15 cellular contexts compared by ENCODE assay signal in the genomic region with DNA sequence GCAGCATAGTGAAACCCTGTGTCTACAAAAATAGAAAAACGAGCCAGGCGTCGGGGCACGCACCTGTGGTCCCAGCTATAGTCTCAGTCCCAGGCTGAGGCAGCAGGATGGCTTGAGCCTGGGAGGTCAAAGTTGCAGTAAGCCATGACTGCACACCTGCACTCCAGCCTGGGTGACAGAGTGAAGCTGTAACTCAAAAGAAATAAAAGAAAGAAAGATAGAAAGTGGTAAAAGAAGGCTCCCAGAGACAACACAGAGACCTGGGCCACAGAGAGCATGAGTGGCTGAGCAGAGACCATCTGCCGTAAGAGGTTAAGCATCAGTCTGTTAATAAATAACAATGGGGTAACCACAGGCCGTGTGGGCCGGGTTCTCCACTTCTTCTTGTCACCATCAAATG. TPM values are rescaled to one million over a fixed set of nuclear protein-coding genes. Genes with fewer than 3 reads are reported as not detected.
A peak's percentile ranks its signal among the peaks of the same experiment; 100 is the strongest.
DNase-seq lines count a peak whose midpoint lies in the region; ATAC-seq and TF ChIP-seq lines count a peak whose summit lies in the region.
"Had no signal": no experiment of that assay in that cellular context is flagged by ENCODE, and none has a peak within 500 bp of the region (broad histone marks: within the 10 kb centered on the region; RNA-seq: fewer than 3 reads in every experiment).

No MANE protein-coding gene starts in this region.

- no peak for TF ChIP-seq CTCF in KMS-11 (conservative IDR thresholded peaks at IDR 0.05; ENCODE audit: low read depth, low read length)

- H3K4me1 ChIP-seq in KMS-11 (ENCODE audit: low read depth, poor library complexity, severe bottlenecking) = peaks cover 72% of the 10 kb centered on the region
- peaks cover 36% of the 10 kb centered on the region for H3K4me1 ChIP-seq in SJCRH30

- H2AFZ ChIP-seq in KMS-11 (ENCODE audit: low read depth) = no peak overlapping the region

- H3K27ac ChIP-seq in KMS-11 = peak overlapping the region; percentile 84
- no peak overlapping the region for H3K27ac ChIP-seq in SJCRH30
- H3K27ac ChIP-seq: thoracic aorta had no signal

- H3K27me3 ChIP-seq in KMS-11 (ENCODE audit: insufficient read depth, low read depth) = no peaks in the 10 kb centered on the region
- no peaks in the 10 kb centered on the region for H3K27me3 ChIP-seq in SJCRH30

- H3K4me3 ChIP-seq in KMS-11 (IDR thresholded peaks at IDR 0.05; ENCODE audit: insufficient read depth, low read depth, low read length) (no peak overlapping the region), SJCRH30 (no peak overlapping the region)
- H3K4me3 ChIP-seq: thoracic aorta had no signal

- DNase-seq in NCI-H1436 (lab: John Stamatoyannopoulos, UW) (no peak), HUDEP-2 (lab: John Stamatoyannopoulos, UW; ENCODE audit: unreplicated experiment in 76 of 76) (no peak), SJCRH30 (no peak)
- DNase-seq: activated CD8-positive, alpha-beta T cell treated with anti-CD3 and anti-CD28 coated beads for 36 hours; activated naive CD4-positive, alpha-beta T cell treated with anti-CD3 and anti-CD28 coated beads for 36 hours; CD4-positive, alpha-beta memory T cell; NCI-H226; right cardiac atrium had no signal

- no peaks in the 10 kb centered on the region for H3K79me2 ChIP-seq in KMS-11 (ENCODE audit: insufficient read depth, low read depth)

- peak; percentile 64 for ATAC-seq in GM19372 (IDR thresholded peaks at IDR 0.05; ENCODE audit: low read depth, unreplicated experiment)
- peak; percentile 74 for ATAC-seq in HG02798 (IDR thresholded peaks at IDR 0.05; ENCODE audit: poor library complexity, unreplicated experiment)
- no peak for ATAC-seq in HG03439 (IDR thresholded peaks at IDR 0.05; ENCODE audit: unreplicated experiment)
- ATAC-seq: activated CD8-positive, alpha-beta T cell treated with anti-CD3 and anti-CD28 coated beads for 36 hours had no signal

- H3K9me3 ChIP-seq in SJCRH30 (replicated peaks) = no peaks in the 10 kb centered on the region
- H3K9me3 ChIP-seq: thoracic aorta had no signal

- H3K36me3 ChIP-seq in KMS-11 (ENCODE audit: insufficient read depth) = no peaks in the 10 kb centered on the region
- peaks cover 41% of the 10 kb centered on the region for H3K36me3 ChIP-seq in SJCRH30

- no peaks in the 10 kb centered on the region for H4K20me1 ChIP-seq in KMS-11 (ENCODE audit: insufficient read depth)

- peak overlapping the region; percentile 7; the same call in 1 of the 2 replicates for H3K9ac ChIP-seq in KMS-11

- H3K4me2 ChIP-seq in KMS-11 = peak overlapping the region; percentile 84

RNA-seq across cellular contexts. Expression of gene HEXD, which starts 15.3 kb away (rescaled TPM):
- total RNA-seq in SJCRH30 (2014; rRNA removed; shearing (Covaris generic)) = 8.9 and 14.2 TPM in 2 replicates

RNA-seq across cellular contexts. Expression of gene OGFOD3, which starts 15.5 kb away (rescaled TPM):
- 142 and 144 TPM in 2 replicates for total RNA-seq in SJCRH30 (2014; rRNA removed; shearing (Covaris generic))

RNA-seq across cellular contexts. Expression of gene UTS2R, which starts 31.3 kb away (rescaled TPM):
- 8.0 and 8.3 TPM in 2 replicates for total RNA-seq in SJCRH30 (2014; rRNA removed; shearing (Covaris generic))
- total RNA-seq: activated CD8-positive, alpha-beta T cell treated with anti-CD3 and anti-CD28 coated beads for 36 hours; activated naive CD4-positive, alpha-beta T cell treated with anti-CD3 and anti-CD28 coated beads for 36 hours; bronchial epithelial cell; CD4-positive, alpha-beta memory T cell; glomerular endothelial cell had no signal

RNA-seq across cellular contexts. Expression of gene TEX19, which starts 43.8 kb away (rescaled TPM):
- total RNA-seq in SJCRH30 (2014; rRNA removed; shearing (Covaris generic)) = 1.0 and 1.4 TPM in 2 replicates
- total RNA-seq: activated CD8-positive, alpha-beta T cell treated with anti-CD3 and anti-CD28 coated beads for 36 hours; bronchial epithelial cell; CD4-positive, alpha-beta memory T cell; glomerular endothelial cell; right cardiac atrium; thoracic aorta had no signal

RNA-seq across cellular contexts. Expression of gene CYBC1, which starts 47.7 kb away (rescaled TPM):
- 62.8 and 69.7 TPM in 2 replicates for total RNA-seq in SJCRH30 (2014; rRNA removed; shearing (Covaris generic))
